16 cellular contexts compared by ENCODE assay signal in genomic region chr4:15717126-15717525, GRCh38. TPM values are rescaled to one million over a fixed set of nuclear protein-coding genes. Genes with fewer than 3 reads are reported as not detected.
DNase-seq lines count a peak whose midpoint lies in the region; ATAC-seq and TF ChIP-seq lines count a peak whose summit lies in the region.
"Had no signal": no experiment of that assay in that cellular context is flagged by ENCODE, and none has a peak within 500 bp of the region (broad histone marks: within the 10 kb centered on the region; RNA-seq: fewer than 3 reads in every experiment).

No MANE protein-coding gene starts in this region.

- peak; percentile 60 for DNase-seq in A172 (ENCODE audit: low spot score)
- peak; percentile 46 for DNase-seq in HS-5 (ENCODE audit: low read depth)
- no peak for DNase-seq in body of pancreas
- DNase-seq in mesenchymal stem cell = peak; percentile 47
- no peak for DNase-seq in NCI-H2107 (lab: John Stamatoyannopoulos, UW)
- DNase-seq in mucosa of gallbladder (ENCODE audit: low spot score) = no peak
- DNase-seq: activated gamma-delta T cell treated with Interleukin-2 at 50 U/mL for 16 hours, heart left ventricle, NCI-H2081, posterior cingulate gyrus, substantia nigra, T-helper 17 cell had no signal

- no peak overlapping the region for H2BK120ac ChIP-seq in mesenchymal stem cell (ENCODE audit: low read depth, low read length)

- no peak overlapping the region for H2AFZ ChIP-seq in mesenchymal stem cell (ENCODE audit: low read depth, low read length)

- H3K4ac ChIP-seq in mesenchymal stem cell (ENCODE audit: low read depth in 1 of 2, low read length in 2 of 2) = peak overlapping the region in 1 of 2 experiments; percentile 65

- ATAC-seq in body of pancreas (peak; percentile 24), HG03342 (IDR thresholded peaks at IDR 0.05; ENCODE audit: unreplicated experiment) (no peak), GM21526 (IDR thresholded peaks at IDR 0.05; ENCODE audit: low FRiP score, unreplicated experiment) (no peak)
- ATAC-seq: A549, heart left ventricle, T-helper 17 cell had no signal

- H3K18ac ChIP-seq in mesenchymal stem cell (ENCODE audit: low read depth in 1 of 2, low read length in 2 of 2) = peak overlapping the region; percentile 29 to 72

- H3K4me1 ChIP-seq in body of pancreas (no peaks in the 10 kb centered on the region), mesenchymal stem cell (ENCODE audit: control insufficient read depth, insufficient read depth, low read depth, low read length) (peaks cover 5% of the 10 kb centered on the region)
- H3K4me1 ChIP-seq: A549 had no signal

- H3K36me3 ChIP-seq in body of pancreas (replicated peaks in 1 of 2; ENCODE audit: insufficient read depth in 1 of 2, low read depth in 2 of 2) (no peaks in the 10 kb centered on the region), mesenchymal stem cell (ENCODE audit: control insufficient read depth in 1 of 2, insufficient read depth in 2 of 2, low read depth in 1 of 2, low read length in 2 of 2) (peaks cover 0 to 35% of the 10 kb centered on the region in 2 experiments)
- H3K36me3 ChIP-seq: cardiac muscle cell had no signal

- TF ChIP-seq POLR2A in body of pancreas (IDR thresholded peaks at IDR 0.05) = no peak

- H3K27me3 ChIP-seq in body of pancreas (no peaks in the 10 kb centered on the region), mesenchymal stem cell (ENCODE audit: control insufficient read depth in 1 of 2, insufficient read depth in 1 of 2, low read length in 2 of 2) (no peaks in the 10 kb centered on the region)
- H3K27me3 ChIP-seq: cardiac muscle cell, heart left ventricle had no signal

- no peak overlapping the region for H3K4me3 ChIP-seq in body of pancreas
- H3K4me3 ChIP-seq in mesenchymal stem cell (ENCODE audit: insufficient read depth in 1 of 2, low read depth in 1 of 2, low read length in 2 of 2) = no peak overlapping the region
- H3K4me3 ChIP-seq: A549, cardiac muscle cell, heart left ventricle had no signal

- H3K14ac ChIP-seq in mesenchymal stem cell (ENCODE audit: low read length in 2 of 2) = no peak overlapping the region

- H3K9me3 ChIP-seq in body of pancreas (no peaks in the 10 kb centered on the region), mesenchymal stem cell (ENCODE audit: control insufficient read depth, low read length) (no peaks in the 10 kb centered on the region)
- H3K9me3 ChIP-seq: A549, heart left ventricle had no signal

- H2BK15ac ChIP-seq in mesenchymal stem cell (ENCODE audit: low read depth, poor library complexity, severe bottlenecking) = no peak overlapping the region

- H3K4me2 ChIP-seq in mesenchymal stem cell (ENCODE audit: low read length, poor library complexity, severe bottlenecking) = peak overlapping the region; percentile 3
- H3K4me2 ChIP-seq: A549 had no signal

- H2BK5ac ChIP-seq in mesenchymal stem cell (ENCODE audit: low read depth, low read length, poor library complexity, severe bottlenecking) = no peak overlapping the region

- no peak overlapping the region for H3K23ac ChIP-seq in mesenchymal stem cell (ENCODE audit: low read length in 2 of 2)

- no peak for TF ChIP-seq CTCF in body of pancreas (IDR thresholded peaks at IDR 0.05)

- H4K8ac ChIP-seq in mesenchymal stem cell (ENCODE audit: low read length) = no peak overlapping the region

- no peak overlapping the region for H4K91ac ChIP-seq in mesenchymal stem cell (ENCODE audit: low read length)

- H3K27ac ChIP-seq in body of pancreas (no peak overlapping the region), mesenchymal stem cell (ENCODE audit: low read length, poor library complexity, severe bottlenecking) (peak overlapping the region; percentile 71)
- H3K27ac ChIP-seq: A549, cardiac muscle cell had no signal

- H2AK5ac ChIP-seq in mesenchymal stem cell (ENCODE audit: low read length, severe bottlenecking) = no peak overlapping the region

- WGBS in body of pancreas, 2 donors = 39 to 46% methylated on average over 6 of the region's 6 CpGs
- 6% methylated on average over 5 of the region's 6 CpGs for WGBS in mesenchymal stem cell

- no peak overlapping the region for H3K9ac ChIP-seq in mesenchymal stem cell (ENCODE audit: low read length)

- H3K79me1 ChIP-seq in mesenchymal stem cell (replicated peaks; ENCODE audit: low read length, poor library complexity, severe bottlenecking) = no peaks in the 10 kb centered on the region

- peak overlapping the region; percentile 61 to 84 for H2BK12ac ChIP-seq in mesenchymal stem cell (ENCODE audit: low read length in 2 of 2)

- intact Hi-C loops in body of pancreas (cut with DNase I) = no loop called here

RNA-seq across cellular contexts. Expression of gene BST1, which starts 14.3 kb away (rescaled TPM):
- total RNA-seq in A172 (2014; rRNA removed; shearing (Covaris generic)) = not detected in 2 replicates
- total RNA-seq in body of pancreas (1 to 10 TPM in 1 of 2 donors, under 1 TPM in 1; 0.99 to 1.6 TPM), mucosa of gallbladder (12.7 TPM)
- polyA plus RNA-seq in mesenchymal stem cell (2013, experiment 1 of 2) = 0.22 TPM
- 0.37 TPM for polyA plus RNA-seq in mesenchymal stem cell (2013, experiment 2 of 2)

RNA-seq across cellular contexts. Expression of gene FAM200B, which starts 35.5 kb away (rescaled TPM):
- 68.7 and 75.9 TPM in 2 replicates for total RNA-seq in A172 (2014; rRNA removed; shearing (Covaris generic))
- total RNA-seq in body of pancreas (10 to 100 TPM; 15.6 to 20.8 TPM), mucosa of gallbladder (33.9 TPM)
- 71.6 TPM for polyA plus RNA-seq in mesenchymal stem cell (2013, experiment 1 of 2)
- polyA plus RNA-seq in mesenchymal stem cell (2013, experiment 2 of 2) = 72.1 TPM

Comparison
In these comparisons a context has a peak if more than half of its experiments do, and no peak if none do; other contexts are left out.
1. DNase-seq: peak in A172 (single experiment), HS-5 (single experiment) and mesenchymal stem cell (single experiment); none in body of pancreas (0 of 4), NCI-H2107 (single experiment) and mucosa of gallbladder (single experiment).